In genomic region chr5:74290634-74291033, GRCh38 we compare ENCODE assay signal across 23 cellular contexts.
DNase-seq lines count a peak whose midpoint lies in the region; ATAC-seq and TF ChIP-seq lines count a peak whose summit lies in the region.
"Had no signal": no experiment of that assay in that cellular context is flagged by ENCODE, and none has a peak within 500 bp of the region (broad histone marks: within the 10 kb centered on the region; RNA-seq: fewer than 3 reads in every experiment).

No MANE protein-coding gene starts in this region.

- H3K4me3 Mint-ChIP-seq in GM23338 (no peak overlapping the region), glutamatergic neuron (ENCODE audit: unreplicated experiment) (no peak overlapping the region)
- H3K4me3 Mint-ChIP-seq: dendritic cell treated with granulocyte-macrophage colony-stimulating factor and Interleukin-4, amounts not matched to agents 40 ng/mL and 50 ng/mL, for 4 days; natural killer cell; stimulated activated naive CD8-positive, alpha-beta T cell treated with anti-CD3 and anti-CD28 coated beads, Interleukin-15, amount 100 ng/mL, for 72 hours had no signal

- no peak overlapping the region for H3K27ac ChIP-seq in GM23338 (ENCODE audit: low read depth)
- H3K27ac ChIP-seq in parathyroid adenoma = no peak overlapping the region
- H3K27ac ChIP-seq: C4-2B, RWPE1, tibial artery, VCaP had no signal

- H3K36me3 ChIP-seq in GM23338 (ENCODE audit: insufficient read depth) (no peaks in the 10 kb centered on the region), parathyroid adenoma (ENCODE audit: control insufficient read depth, insufficient read depth, low read length) (no peaks in the 10 kb centered on the region)
- H3K36me3 ChIP-seq: MG63, tibial artery had no signal

- H3K27ac Mint-ChIP-seq in GM23338 = 0 out of 2 replicates have a peak overlapping the region, but pooled peaks have one; percentile 12
- H3K27ac Mint-ChIP-seq in glutamatergic neuron (ENCODE audit: unreplicated experiment) = peak overlapping the region; percentile 16
- H3K27ac Mint-ChIP-seq: dendritic cell treated with granulocyte-macrophage colony-stimulating factor and Interleukin-4, amounts not matched to agents 40 ng/mL and 50 ng/mL, for 4 days; natural killer cell; stimulated activated naive CD8-positive, alpha-beta T cell treated with anti-CD3 and anti-CD28 coated beads, Interleukin-15, amount 100 ng/mL, for 72 hours had no signal

- H3K36me3 Mint-ChIP-seq in GM23338 (ENCODE audit: low read depth) = no peaks in the 10 kb centered on the region
- H3K36me3 Mint-ChIP-seq in glutamatergic neuron (ENCODE audit: unreplicated experiment) = no peaks in the 10 kb centered on the region
- H3K36me3 Mint-ChIP-seq: natural killer cell had no signal

- H3K27me3 Mint-ChIP-seq in GM23338 (ENCODE audit: insufficient read depth, low read depth, poor library complexity) (peaks cover 2% of the 10 kb centered on the region), glutamatergic neuron (ENCODE audit: unreplicated experiment) (no peaks in the 10 kb centered on the region)

- H3K4me2 ChIP-seq in GM23338 = no peak overlapping the region
- H3K4me2 ChIP-seq in parathyroid adenoma (ENCODE audit: low read length) = no peak overlapping the region
- H3K4me2 ChIP-seq: SK-N-SH had no signal

- H3K79me2 ChIP-seq in GM23338 (replicated peaks; ENCODE audit: insufficient read depth) = no peaks in the 10 kb centered on the region
- no peaks in the 10 kb centered on the region for H3K79me2 ChIP-seq in parathyroid adenoma

- H3K4me1 Mint-ChIP-seq in GM23338 = no peaks in the 10 kb centered on the region; the same call in 2 of the 3 replicates
- H3K4me1 Mint-ChIP-seq in glutamatergic neuron (ENCODE audit: low read depth, unreplicated experiment) = peaks cover 39% of the 10 kb centered on the region
- H3K4me1 Mint-ChIP-seq: natural killer cell; stimulated activated naive CD8-positive, alpha-beta T cell treated with anti-CD3 and anti-CD28 coated beads, Interleukin-15, amount 100 ng/mL, for 72 hours had no signal

- DNase-seq in GM23338 (ENCODE audit: low spot score) (no peak), NCI-H69 (lab: John Stamatoyannopoulos, UW) (peak; percentile 59), glutamatergic neuron (no peak), T-helper 2 cell (no peak)
- no peak for DNase-seq in stimulated activated CD4-positive, alpha-beta T cell treated with anti-CD3 and anti-CD28 coated beads, Interleukin-12 subunit alpha, Interleukin-12 subunit beta, amount 100 ng/mL, for 4 hours
- DNase-seq: activated CD4-positive, alpha-beta T cell treated with anti-CD3 and anti-CD28 coated beads for 48 hours; activated naive CD4-positive, alpha-beta T cell treated with anti-CD3 and anti-CD28 coated beads, Interleukin-2, amount 50 U/mL, for 16 hours; activated T-cell treated with anti-CD3 and anti-CD28 coated beads, Interleukin-2, amount 50 U/mL, for 48 hours; mesenchymal stem cell; MG63; natural killer cell; NCI-H510A treated with DMSO at 0.1 percent for 48 hours; posterior cingulate gyrus; SK-N-SH; stimulated activated naive CD8-positive, alpha-beta T cell treated with anti-CD3 and anti-CD28 coated beads, Interleukin-15, amount 100 ng/mL, for 72 hours; tibial artery had no signal

- H3K27me3 ChIP-seq in GM23338 (ENCODE audit: insufficient read depth) = no peaks in the 10 kb centered on the region
- no peaks in the 10 kb centered on the region for H3K27me3 ChIP-seq in parathyroid adenoma (ENCODE audit: control insufficient read depth, insufficient read depth, low read length)
- H3K27me3 ChIP-seq: MG63, tibial artery had no signal

- no peak overlapping the region for H3K4me3 ChIP-seq in GM23338
- no peak overlapping the region for H3K4me3 ChIP-seq in parathyroid adenoma (ENCODE audit: low read depth, low read length)
- H3K4me3 ChIP-seq: MG63, tibial artery had no signal

- H3K4me1 ChIP-seq in GM23338 (ENCODE audit: insufficient read depth) (no peaks in the 10 kb centered on the region), parathyroid adenoma (peaks cover 3% of the 10 kb centered on the region)

- TF ChIP-seq CTCF in GM23338 (conservative IDR thresholded peaks at IDR 0.05; ENCODE audit: low read depth in 2 of 2) = peak in 1 of 2 experiments; percentile 30; a peak in 2 of 4 replicates
- TF ChIP-seq CTCF in glutamatergic neuron (IDR thresholded peaks at IDR 0.05; ENCODE audit: partially characterized antibody, unreplicated experiment) = no peak
- TF ChIP-seq CTCF in parathyroid adenoma (IDR thresholded peaks at IDR 0.05) = peak; percentile 26

- ATAC-seq in GM23338 = no peak
- ATAC-seq in HG02852 (IDR thresholded peaks at IDR 0.05; ENCODE audit: unreplicated experiment) = no peak
- ATAC-seq: natural killer cell; sciatic nerve; stimulated activated naive CD8-positive, alpha-beta T cell treated with anti-CD3 and anti-CD28 coated beads, Interleukin-15, amount 100 ng/mL, for 72 hours had no signal

- H4K20me1 ChIP-seq in GM23338 (replicated peaks; ENCODE audit: insufficient read depth) = no peaks in the 10 kb centered on the region

- H3K9me3 Mint-ChIP-seq in GM23338 (no peaks in the 10 kb centered on the region), glutamatergic neuron (ENCODE audit: unreplicated experiment) (peaks cover 10% of the 10 kb centered on the region)
- H3K9me3 Mint-ChIP-seq: dendritic cell treated with granulocyte-macrophage colony-stimulating factor and Interleukin-4, amounts not matched to agents 40 ng/mL and 50 ng/mL, for 4 days; natural killer cell; stimulated activated naive CD8-positive, alpha-beta T cell treated with anti-CD3 and anti-CD28 coated beads, Interleukin-15, amount 100 ng/mL, for 72 hours had no signal

- no peaks in the 10 kb centered on the region for H3K9me2 ChIP-seq in GM23338 (ENCODE audit: insufficient read depth)
- H3K9me2 ChIP-seq: SK-N-SH had no signal

- no peaks in the 10 kb centered on the region for H3K9me3 ChIP-seq in parathyroid adenoma (ENCODE audit: control insufficient read depth, low read length)
- H3K9me3 ChIP-seq: MG63, SK-N-SH, tibial artery had no signal

- H3K9ac ChIP-seq in parathyroid adenoma = no peak overlapping the region
- H3K9ac ChIP-seq: SK-N-SH had no signal

- no peaks in the 10 kb centered on the region for H3F3A ChIP-seq in GM23338 (replicated peaks; ENCODE audit: low read depth)

- H2AFZ ChIP-seq in GM23338 (no peak overlapping the region), parathyroid adenoma (peak overlapping the region; percentile 40)

TF ChIP-seq in GM23338, 12 proteins besides CTCF, POLR2A, EP300 and RAD21 (continues in another document):
- TF ChIP-seq EZH2 (IDR thresholded peaks at IDR 0.05; ENCODE audit: low read depth, unreplicated experiment) (no peak), POLR2AphosphoS5 (IDR thresholded peaks at IDR 0.05; ENCODE audit: low read depth) (no peak), STAT1 (IDR thresholded peaks at IDR 0.05; ENCODE audit: unreplicated experiment) (no peak), NANOG (IDR thresholded peaks at IDR 0.05; ENCODE audit: borderline replicate concordance) (no peak), EZH2phosphoT487 (IDR thresholded peaks at IDR 0.05; ENCODE audit: unreplicated experiment) (no peak), ETS1 (IDR thresholded peaks at IDR 0.05) (no peak)
